ENCODE assay signal across 8 cellular contexts in genomic region chr13:31846984-31847752, GRCh38.
A peak's percentile ranks its signal among the peaks of the same experiment; 100 is the strongest.
DNase-seq lines count a peak whose midpoint lies in the region; ATAC-seq and TF ChIP-seq lines count a peak whose summit lies in the region.

No MANE protein-coding gene starts in this region.

- peak overlapping the region; percentile 66 for H3K4me3 Mint-ChIP-seq in activated T-cell treated with anti-CD3 and anti-CD28 coated beads, Interleukin-2, amount 50 U/mL, for 4 hours

- peaks cover 32% of the 10 kb centered on the region for H3K4me1 ChIP-seq in mononuclear cell (ENCODE audit: insufficient read depth, low read length)

- H3K27me3 Mint-ChIP-seq in activated T-cell treated with anti-CD3 and anti-CD28 coated beads, Interleukin-2, amount 50 U/mL, for 4 hours (ENCODE audit: low read depth) = peaks cover 27% of the 10 kb centered on the region

- no peak for TF ChIP-seq CTCF in choroid plexus epithelial cell (conservative IDR thresholded peaks at IDR 0.05; ENCODE audit: low read depth, low read length)

- DNase-seq in activated T-cell treated with anti-CD3 and anti-CD28 coated beads, Interleukin-2, amount 50 U/mL, for 4 hours = no peak
- DNase-seq in activated T-cell treated with anti-CD3 and anti-CD28 coated beads, Interleukin-2, amount 50 U/mL, for 48 hours = no peak
- peak; percentile 17 for DNase-seq in M059J (ENCODE audit: low read depth)
- no peak for DNase-seq in choroid plexus epithelial cell (ENCODE audit: low read depth)
- no peak for DNase-seq in H4 (ENCODE audit: low spot score)

- no peaks in the 10 kb centered on the region for H3K9me3 Mint-ChIP-seq in activated T-cell treated with anti-CD3 and anti-CD28 coated beads, Interleukin-2, amount 50 U/mL, for 4 hours

- peaks cover 11% of the 10 kb centered on the region for H3K4me1 Mint-ChIP-seq in activated T-cell treated with anti-CD3 and anti-CD28 coated beads, Interleukin-2, amount 50 U/mL, for 4 hours (ENCODE audit: low read depth)

- no peaks in the 10 kb centered on the region for H3K9me3 ChIP-seq in mononuclear cell (ENCODE audit: low read depth, low read length)

- ATAC-seq in activated T-cell treated with anti-CD3 and anti-CD28 coated beads, Interleukin-2, amount 50 U/mL, for 4 hours = peak in 1 of 2 donors; percentile 34
- ATAC-seq in GM19035 (IDR thresholded peaks at IDR 0.05; ENCODE audit: unreplicated experiment) (no peak), HG02642 (IDR thresholded peaks at IDR 0.05; ENCODE audit: poor library complexity, unreplicated experiment) (no peak)

- peak overlapping the region; percentile 64 for H3K4me3 ChIP-seq in choroid plexus epithelial cell (ENCODE audit: low read depth, low read length)
- peak overlapping the region; percentile 57 for H3K4me3 ChIP-seq in mononuclear cell (ENCODE audit: low read length)

- peaks cover 17% of the 10 kb centered on the region for H3K27me3 ChIP-seq in mononuclear cell (ENCODE audit: insufficient read depth, low read length)

- no peaks in the 10 kb centered on the region for H3K36me3 Mint-ChIP-seq in activated T-cell treated with anti-CD3 and anti-CD28 coated beads, Interleukin-2, amount 50 U/mL, for 4 hours (ENCODE audit: insufficient read depth)
